Comparison of ENCODE assay signal across 5 cellular contexts in genomic region chr2:125588780-125589179, GRCh38.
"Had no signal": no experiment of that assay in that cellular context is flagged by ENCODE, and none has a peak within 500 bp of the region (broad histone marks: within the 10 kb centered on the region; RNA-seq: fewer than 3 reads in every experiment).

No MANE protein-coding gene starts in this region.

- ATAC-seq: HepG2, K562 had no signal

- DNase-seq: IMR-90, KBM-7, KG1 had no signal

- H3K4me3 ChIP-seq: K562 had no signal
